ENCODE assay signal across 9 cellular contexts in the genomic region with DNA sequence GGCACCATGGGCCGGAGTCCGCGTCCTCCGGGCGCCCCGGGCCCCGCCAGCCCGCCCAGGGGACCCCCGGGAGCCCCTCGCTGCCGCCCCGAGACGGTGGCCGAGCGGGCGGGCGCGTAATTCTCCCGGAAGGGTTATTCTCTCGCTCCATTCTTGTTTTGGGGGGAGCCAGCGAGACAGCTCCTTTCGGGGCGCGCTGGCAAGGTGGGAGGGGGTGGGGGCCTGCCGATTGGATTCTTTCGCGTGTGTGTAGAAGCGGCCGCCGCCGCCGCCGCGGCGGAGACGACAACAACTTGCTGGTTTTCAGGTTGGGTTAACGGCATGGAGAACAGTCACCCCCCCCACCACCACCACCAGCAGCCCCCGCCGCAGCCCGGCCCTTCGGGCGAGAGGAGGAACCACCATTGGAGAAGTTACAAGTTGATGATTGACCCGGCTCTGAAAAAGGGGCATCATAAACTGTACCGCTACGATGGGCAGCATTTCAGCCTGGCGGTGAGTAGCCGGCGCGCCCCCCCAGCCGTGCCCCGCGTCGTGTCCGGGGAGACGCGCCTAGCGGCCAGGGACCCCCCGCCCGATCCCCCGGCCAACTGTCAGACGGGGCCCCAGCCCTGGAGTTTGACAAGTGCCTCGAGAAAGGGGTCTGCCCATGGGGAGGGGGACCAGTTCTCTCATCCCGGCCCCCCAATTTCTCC. TPM values are rescaled to one million over a fixed set of nuclear protein-coding genes. Genes with fewer than 3 reads are reported as not detected.
A peak's percentile ranks its signal among the peaks of the same experiment; 100 is the strongest.
DNase-seq lines count a peak whose midpoint lies in the region; ATAC-seq, FAIRE-seq and TF ChIP-seq lines count a peak whose summit lies in the region.
"Had no signal": no experiment of that assay in that cellular context is flagged by ENCODE, and none has a peak within 500 bp of the region (broad histone marks: within the 10 kb centered on the region; RNA-seq: fewer than 3 reads in every experiment).

No MANE protein-coding gene starts in this region.

- no peaks in the 10 kb centered on the region for H3K27me3 ChIP-seq in GM12878 (replicated peaks in 1 of 2; ENCODE audit: control insufficient read depth in 2 of 2, insufficient read depth in 2 of 2, low read length in 1 of 2)

- no TSS peak for BruUV-seq in GM12878 (replicated peaks; lab: Mats Ljungman, UMichigan)

- no peak for TF ChIP-seq RAD21 in GM12878 (IDR thresholded peaks at IDR 0.05; ENCODE audit: insufficient read depth, low read depth, low read length)

- WGBS in GM12878 (ENCODE audit: insufficient coverage, insufficient replicate concordance, low lambda C conversion rate, missing lambda C conversion rate): 1% methylated on average over 27 of the region's 63 CpGs

- intact Hi-C loops in GM12878 (cut with micrococcal nuclease; ENCODE audit: unreplicated experiment): loop anchor here (5.0 kb wide), 2 partner anchors 267 to 1428 kb away; partner anchors contain the start of genes MPHOSPH9 and MTRFR
- intact Hi-C loops in kidney (cut with DNase I): no loop called here

- H3K36me3 ChIP-seq in SK-N-MC (ENCODE audit: insufficient read depth, low read length) (peaks cover 14% of the 10 kb centered on the region; the same call in 1 of the 2 replicates), GM12878 (ENCODE audit: control insufficient read depth in 2 of 2, insufficient read depth in 2 of 2, low read length in 1 of 2) (peaks cover 6% of the 10 kb centered on the region in 2 experiments; a peak in 3 of 4 replicates), kidney (ENCODE audit: control insufficient read depth in 1 of 2, insufficient read depth in 2 of 2, low read length in 2 of 2) (peaks cover 4 to 21% of the 10 kb centered on the region in 2 donors)

- no peaks in the 10 kb centered on the region for H3K9me3 ChIP-seq in SK-N-MC (ENCODE audit: low read depth, low read length)
- no peaks in the 10 kb centered on the region for H3K9me3 ChIP-seq in GM12878 (replicated peaks; ENCODE audit: control insufficient read depth, insufficient read depth, low read length)
- H3K9me3 ChIP-seq in kidney (ENCODE audit: control insufficient read depth in 1 of 2, low read length in 2 of 2): no peaks in the 10 kb centered on the region

- in situ Hi-C loops in GM12878 (cut with MboI): no loop called here

- H2AFZ ChIP-seq in GM12878 (ENCODE audit: control insufficient read depth, low read depth, low read length): no peak overlapping the region; the same call in 1 of the 2 replicates

- H3K27ac ChIP-seq in SK-N-MC (peak overlapping the region; percentile 62), GM12878 (ENCODE audit: control insufficient read depth, insufficient read depth) (peak overlapping the region; percentile 97), kidney (ENCODE audit: low read depth in 2 of 2, low read length in 2 of 2) (peak overlapping the region; percentile 80 to 93)

- CTCF ChIA-PET in GM12878 (lab: Yijun Ruan, JAX): interaction anchor here (0.7 to 13.6 kb wide), 3 partner anchors 8 to 692 kb away, joined by 3 to 565 read pairs (median 4); partner anchors contain the start of gene RHOF

- H3K9ac ChIP-seq in SK-N-MC (ENCODE audit: insufficient read length): peak overlapping the region; percentile 89
- H3K9ac ChIP-seq in GM12878 (ENCODE audit: control insufficient read depth, insufficient read depth, low read length): peak overlapping the region; percentile 100
- peak overlapping the region; percentile 48 to 65 for H3K9ac ChIP-seq in kidney (ENCODE audit: low read length in 2 of 2)

- no peak for TF ChIP-seq POLR2A in GM12878 (IDR thresholded peaks at IDR 0.05; ENCODE audit: low read depth, low read length)

- TF ChIP-seq CTCF in GM12878 (IDR thresholded peaks at IDR 0.05 in 2 of 3, conservative IDR thresholded peaks at IDR 0.05 in 1 of 3; ENCODE audit: control insufficient read depth in 2 of 3, extremely low read depth in 1 of 3, insufficient read depth in 1 of 3, low read depth in 3 of 3, low read length in 3 of 3) (0 out of 6 replicates have a peak, but pooled peaks of 1 of the 3 experiments have one; percentile 4), kidney (IDR thresholded peaks at IDR 0.05; ENCODE audit: borderline replicate concordance, extremely low read depth, insufficient read depth) (no peak)

- peaks cover 5% of the 10 kb centered on the region; the same call in 1 of the 2 replicates for H4K20me1 ChIP-seq in GM12878 (ENCODE audit: control insufficient read depth, insufficient read depth)

- SMC1A ChIA-PET in GM12878 (lab: Charles Lee; ENCODE audit: uncharacterized antibody, unreplicated experiment): interaction anchor here (0.8 to 12.2 kb wide), 2 partner anchors 10 to 22 kb away, joined by 3 to 226 read pairs; partner anchors contain the start of gene RHOF

- RAD21 ChIA-PET in GM12878 (lab: Charles Lee; ENCODE audit: unreplicated experiment): interaction anchor here (0.6 to 13.1 kb wide), 4 partner anchors 10 to 113 kb away, joined by 3 to 395 read pairs (median 4); partner anchors contain the start of genes PSMD9 and RHOF

- ATAC-seq in GM12878: peak; percentile 1; the same call in 1 of the 3 replicates
- ATAC-seq in HG02870 (IDR thresholded peaks at IDR 0.05; ENCODE audit: unreplicated experiment): no peak
- ATAC-seq in GM18858 (IDR thresholded peaks at IDR 0.05; ENCODE audit: unreplicated experiment): no peak

- peaks cover 16% of the 10 kb centered on the region for H3K4me1 ChIP-seq in GM12878 (ENCODE audit: control insufficient read depth, insufficient read depth, low read length)
- H3K4me1 ChIP-seq in kidney (ENCODE audit: control insufficient read depth in 1 of 2, insufficient read depth in 1 of 2, low read depth in 1 of 2, low read length in 2 of 2): peaks cover 0 to 18% of the 10 kb centered on the region in 2 donors

- H3K4me3 ChIP-seq in SK-N-MC: peak overlapping the region; percentile 95
- H3K4me3 ChIP-seq in GM12878: peak overlapping the region; percentile 99
- peak overlapping the region in 1 of 2 donors; percentile 71 for H3K4me3 ChIP-seq in kidney (ENCODE audit: low read length in 2 of 2)

- peaks cover 67% of the 10 kb centered on the region for H3K79me2 ChIP-seq in GM12878 (ENCODE audit: control insufficient read depth, insufficient read depth, low read length)

- FAIRE-seq in GM12878 (lab: Jason Lieb, UNC): no peak
- no peak for FAIRE-seq in kidney (lab: Jason Lieb, UNC)

- H3K4me2 ChIP-seq in GM12878 (ENCODE audit: control insufficient read depth, insufficient read depth): peak overlapping the region; percentile 77; the same call in 1 of the 2 replicates

- POLR2A ChIA-PET in GM12878 (lab: Charles Lee): interaction anchor here (0.6 to 10.1 kb wide), 6 partner anchors 12 to 1137 kb away, joined by 3 to 155 read pairs (median 8); partner anchors contain the start of genes PSMD9 and RHOF

- DNase-seq in activated T-cell treated with anti-CD3 and anti-CD28 coated beads for 1 hour (ENCODE audit: low read depth): peak; percentile 51
- no peak for DNase-seq in activated T-cell treated with anti-CD3 and anti-CD28 coated beads for 4 hours
- no peak for DNase-seq in SK-N-MC (ENCODE audit: low read depth, low spot score)
- no peak for DNase-seq in GM12878 (ENCODE audit: low read depth, low spot score)
- DNase-seq in kidney: peak; percentile 86
- DNase-seq in stimulated activated CD4-positive, alpha-beta T cell treated with anti-CD3 and anti-CD28 coated beads, Interleukin-2, amount 100 ng/mL, for 4 hours (ENCODE audit: low read depth): peak; percentile 47

- no peak for TF ChIP-seq EP300 in GM12878 (IDR thresholded peaks at IDR 0.05; ENCODE audit: borderline replicate concordance in 1 of 2, control insufficient read depth in 1 of 2, low read depth in 2 of 2, low read length in 2 of 2)

RNA-seq across cellular contexts. Expression of gene SETD1B, which starts 0.8 kb away (rescaled TPM):
- total RNA-seq in GM12878 (2013; cell fraction: nucleolus; rRNA removed): 8.1 and 10.1 TPM in 2 replicates
- total RNA-seq in GM12878 (2014; rRNA removed): 1.8 and 2.1 TPM in 2 replicates
- total RNA-seq in GM12878 (2014; rRNA removed; fragmentation: Illumina TruSeq; extraction: Trizol): 1.3 TPM in 2 replicates
- total RNA-seq in GM12878 (2021): 15.5 and 17.3 TPM in 2 replicates
- polyA plus RNA-seq in GM12878 (2011; ENCODE audit: low read depth): 2.0 TPM
- polyA plus RNA-seq in GM12878 (2011; rRNA removed): 0.27 and 0.50 TPM in 2 replicates
- polyA plus RNA-seq in GM12878 (2011; cell fraction: cytosol; rRNA removed): 0.67 and 0.76 TPM in 2 replicates
- polyA plus RNA-seq in GM12878 (2011; cell fraction: nucleus; rRNA removed): 3.1 and 6.2 TPM in 2 replicates
- polyA plus RNA-seq in GM12878 (2012): 4.3 and 5.9 TPM in 2 replicates
- 1.7 and 3.6 TPM in 2 replicates for polyA plus RNA-seq in GM12878 (2014; fragmentation: Illumina TruSeq; extraction: Trizol)
- 1 to 10 TPM in 1 of 2 experiments, under 1 TPM in 1; 0.53 to 1.7 TPM for polyA plus RNA-seq in GM12878 (2014; fragmentation: Nextera tagmentation; extraction: Ambion mirVana)
- polyA plus RNA-seq in GM12878 (2014; rRNA removed): 4.9 and 7.5 TPM in 2 replicates
- 1 to 10 TPM; 1.2 to 1.5 TPM for polyA plus RNA-seq in GM12878 (2016; fragmentation: Nextera tagmentation; extraction: Ambion mirVana)
- polyA minus RNA-seq in GM12878 (2011; rRNA and poly(A)+ RNA removed): 1.3 and 1.4 TPM in 2 replicates
- polyA minus RNA-seq in GM12878 (2011; cell fraction: cytosol; rRNA and poly(A)+ RNA removed): 2.3 and 3.3 TPM in 2 replicates
- 1.6 and 3.5 TPM in 2 replicates for polyA minus RNA-seq in GM12878 (2011; cell fraction: nucleus; rRNA and poly(A)+ RNA removed)
- total RNA-seq in kidney: 34.5 TPM
- polyA plus RNA-seq in kidney (ENCODE audit: insufficient read depth, low read depth, low replicate concordance): 3.5 TPM

RNA-seq across cellular contexts. Expression of gene RHOF, which starts 11.1 kb away (rescaled TPM):
- 111 and 129 TPM in 2 replicates for total RNA-seq in GM12878 (2013; cell fraction: nucleolus; rRNA removed)
- 58.0 and 58.8 TPM in 2 replicates for total RNA-seq in GM12878 (2014; rRNA removed)
- 32.8 and 32.9 TPM in 2 replicates for total RNA-seq in GM12878 (2014; rRNA removed; fragmentation: Illumina TruSeq; extraction: Trizol)
- total RNA-seq in GM12878 (2021): 72.8 and 78.7 TPM in 2 replicates
- polyA plus RNA-seq in GM12878 (2011; ENCODE audit: low read depth): 11.6 TPM
- polyA plus RNA-seq in GM12878 (2011; rRNA removed): 25.4 and 40.8 TPM in 2 replicates
- polyA plus RNA-seq in GM12878 (2011; cell fraction: cytosol; rRNA removed): 71.0 and 80.5 TPM in 2 replicates
- 76.9 and 97.7 TPM in 2 replicates for polyA plus RNA-seq in GM12878 (2011; cell fraction: nucleus; rRNA removed)
- 38.5 and 51.6 TPM in 2 replicates for polyA plus RNA-seq in GM12878 (2012)
- polyA plus RNA-seq in GM12878 (2014; fragmentation: Illumina TruSeq; extraction: Trizol): 28.5 and 36.5 TPM in 2 replicates
- 1 to 10 TPM; 6.1 to 6.4 TPM for polyA plus RNA-seq in GM12878 (2014; fragmentation: Nextera tagmentation; extraction: Ambion mirVana)
- 66.1 and 75.8 TPM in 2 replicates for polyA plus RNA-seq in GM12878 (2014; rRNA removed)
- 10 to 100 TPM; 38.9 to 40.5 TPM for polyA plus RNA-seq in GM12878 (2016; fragmentation: Nextera tagmentation; extraction: Ambion mirVana)
- polyA minus RNA-seq in GM12878 (2011; rRNA and poly(A)+ RNA removed): 45.1 and 66.7 TPM in 2 replicates
- 58.2 and 58.8 TPM in 2 replicates for polyA minus RNA-seq in GM12878 (2011; cell fraction: cytosol; rRNA and poly(A)+ RNA removed)
- 35.3 and 53.2 TPM in 2 replicates for polyA minus RNA-seq in GM12878 (2011; cell fraction: nucleus; rRNA and poly(A)+ RNA removed)
- 42.6 TPM for total RNA-seq in kidney
- 23.9 TPM for polyA plus RNA-seq in kidney (ENCODE audit: insufficient read depth, low read depth, low replicate concordance)

RNA-seq across cellular contexts. Expression of gene HPD, which starts 54.1 kb away (rescaled TPM):
- total RNA-seq in GM12878 (2013; cell fraction: nucleolus; rRNA removed): not detected in 2 replicates
- not detected in 2 replicates for total RNA-seq in GM12878 (2014; rRNA removed)
- not detected in 2 replicates for total RNA-seq in GM12878 (2014; rRNA removed; fragmentation: Illumina TruSeq; extraction: Trizol)
- 0.13 and 0.28 TPM in 2 replicates for total RNA-seq in GM12878 (2021)
- not detected for polyA plus RNA-seq in GM12878 (2011; ENCODE audit: low read depth)
- not detected in 2 replicates for polyA plus RNA-seq in GM12878 (2011; rRNA removed)
- polyA plus RNA-seq in GM12878 (2011; cell fraction: cytosol; rRNA removed): not detected in 2 replicates
- not detected in 2 replicates for polyA plus RNA-seq in GM12878 (2011; cell fraction: nucleus; rRNA removed)
- polyA plus RNA-seq in GM12878 (2012): 0.15 TPM in 1 of 2 replicates, not detected in the other
- not detected in 2 replicates for polyA plus RNA-seq in GM12878 (2014; fragmentation: Illumina TruSeq; extraction: Trizol)
- under 1 TPM in 1 of 2 experiments, not detected in 1; 0.04 TPM for polyA plus RNA-seq in GM12878 (2014; fragmentation: Nextera tagmentation; extraction: Ambion mirVana)
- polyA plus RNA-seq in GM12878 (2014; rRNA removed): 0.15 and 0.69 TPM in 2 replicates
- polyA plus RNA-seq in GM12878 (2016; fragmentation: Nextera tagmentation; extraction: Ambion mirVana): not detected
- polyA minus RNA-seq in GM12878 (2011; rRNA and poly(A)+ RNA removed): not detected in 2 replicates
- not detected in 2 replicates for polyA minus RNA-seq in GM12878 (2011; cell fraction: cytosol; rRNA and poly(A)+ RNA removed)
- not detected in 2 replicates for polyA minus RNA-seq in GM12878 (2011; cell fraction: nucleus; rRNA and poly(A)+ RNA removed)
- total RNA-seq in kidney: 4.6 TPM
- 393 TPM for polyA plus RNA-seq in kidney (ENCODE audit: insufficient read depth, low read depth, low replicate concordance)
- total RNA-seq: pulmonary artery endothelial cell had no signal

Comparison
In these comparisons a context has a peak if more than half of its experiments do, and no peak if none do; other contexts are left out.
1. DNase-seq: peak in activated T-cell treated with anti-CD3 and anti-CD28 coated beads for 1 hour (single experiment), kidney (single experiment) and stimulated activated CD4-positive, alpha-beta T cell treated with anti-CD3 and anti-CD28 coated beads, Interleukin-2, amount 100 ng/mL, for 4 hours (single experiment); none in activated T-cell treated with anti-CD3 and anti-CD28 coated beads for 4 hours (single experiment), SK-N-MC (single experiment) and GM12878 (single experiment).
2. Peak in every context shown above with its lines, with median percentiles within 50 percentile points of each other: H3K27ac ChIP-seq and H3K9ac ChIP-seq.